Comparison of ENCODE assay signal across 21 cellular contexts in the genomic region with DNA sequence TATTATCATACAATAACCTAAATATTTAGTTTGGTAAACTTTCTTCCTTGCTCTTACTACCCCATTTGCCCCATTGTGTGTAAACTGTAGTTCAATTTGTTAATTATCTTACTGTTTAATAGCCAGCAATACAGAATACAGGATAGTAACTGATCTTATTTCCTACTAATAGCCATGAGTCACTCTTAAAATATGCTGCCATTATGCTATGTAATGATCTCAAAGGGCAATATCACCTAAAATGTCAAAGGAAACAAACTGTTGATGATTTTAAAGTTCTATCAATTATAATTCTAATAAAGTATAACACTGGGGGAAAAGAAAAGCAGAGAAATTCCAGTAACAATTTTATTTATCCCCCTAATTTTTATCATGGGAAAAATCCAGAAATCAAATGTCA. TPM values are rescaled to one million over a fixed set of nuclear protein-coding genes. Genes with fewer than 3 reads are reported as not detected.
A peak's percentile ranks its signal among the peaks of the same experiment; 100 is the strongest.
DNase-seq lines count a peak whose midpoint lies in the region; ATAC-seq, FAIRE-seq and TF ChIP-seq lines count a peak whose summit lies in the region.
"Had no signal": no experiment of that assay in that cellular context is flagged by ENCODE, and none has a peak within 500 bp of the region (broad histone marks: within the 10 kb centered on the region; RNA-seq: fewer than 3 reads in every experiment).

No MANE protein-coding gene starts in this region.

- no peak overlapping the region for H3K27ac Mint-ChIP-seq in progenitor cell of endocrine pancreas
- no peak overlapping the region for H3K27ac Mint-ChIP-seq in T-cell
- H3K27ac Mint-ChIP-seq: activated naive CD8-positive, alpha-beta T cell treated with anti-CD3 and anti-CD28 coated beads, Interleukin-2, amount 10 ng/mL, durations not matched to agents 7 days and 5 days; activated T-helper 17 cell treated with anti-CD3 and anti-CD28 coated beads, Interleukin-2, amount 50 U/mL, for 72 hours; dendritic cell treated with granulocyte-macrophage colony-stimulating factor and Interleukin-4, amounts not matched to agents 40 ng/mL and 50 ng/mL, for 4 days; mesothelial cell of epicardium had no signal

- H3K9me3 ChIP-seq in A549 (no peaks in the 10 kb centered on the region), HEK293 (ENCODE audit: control insufficient read depth, insufficient read depth, low read depth, low read length) (no peaks in the 10 kb centered on the region)
- H3K9me3 ChIP-seq: BLaER1 treated with 17β-estradiol and CSF1 and Interleukin-3, amounts not matched to agents 10 nM and 100 nM; prostate gland; spleen; vagina had no signal

- H3K4me1 ChIP-seq in A549 (peaks cover 36% of the 10 kb centered on the region), HEK293 (ENCODE audit: control insufficient read depth, insufficient read depth, low read length) (no peaks in the 10 kb centered on the region; the same call in none of the 2 replicates)
- H3K4me1 ChIP-seq: prostate gland had no signal

- DNase-seq in A549 (ENCODE audit: low read depth in 1 of 2, low spot score in 1 of 2) (no peak), SW480 (ENCODE audit: low spot score) (peak; percentile 33), fibroblast of the aortic adventitia (ENCODE audit: low read depth) (no peak), progenitor cell of endocrine pancreas (ENCODE audit: low spot score, unreplicated experiment) (no peak), HUDEP-2 (lab: John Stamatoyannopoulos, UW; ENCODE audit: unreplicated experiment in 76 of 76) (no peak), NCI-H446 (lab: John Stamatoyannopoulos, UW) (no peak), T-cell (no peak)
- DNase-seq: activated naive CD8-positive, alpha-beta T cell treated with anti-CD3 and anti-CD28 coated beads, Interleukin-2, amount 10 ng/mL, durations not matched to agents 7 days and 5 days; DMS 273 treated with DMSO at 0.1 percent for 48 hours; NCI-H1436 treated with DMSO at 0.1 percent for 48 hours; spleen; substantia nigra had no signal

- POLR2A ChIA-PET in A549 (lab: Yijun Ruan, JAX) (no interaction called here), HEK293 (lab: Yijun Ruan, JAX) (no interaction called here), T-cell (lab: Charles Lee) (no interaction called here)

- H3K9me3 Mint-ChIP-seq in progenitor cell of endocrine pancreas (ENCODE audit: low read depth) (no peaks in the 10 kb centered on the region), T-cell (no peaks in the 10 kb centered on the region)
- H3K9me3 Mint-ChIP-seq: activated naive CD8-positive, alpha-beta T cell treated with anti-CD3 and anti-CD28 coated beads, Interleukin-2, amount 10 ng/mL, durations not matched to agents 7 days and 5 days; activated T-helper 17 cell treated with anti-CD3 and anti-CD28 coated beads, Interleukin-2, amount 50 U/mL, for 72 hours; dendritic cell treated with granulocyte-macrophage colony-stimulating factor and Interleukin-4, amounts not matched to agents 40 ng/mL and 50 ng/mL, for 4 days; mesothelial cell of epicardium had no signal

- H3K27ac ChIP-seq in A549: no peak overlapping the region
- no peak overlapping the region for H3K27ac ChIP-seq in HEK293 (ENCODE audit: extremely low read depth, low read depth, low read length)
- H3K27ac ChIP-seq: BLaER1 treated with 17β-estradiol and CSF1 and Interleukin-3, amounts not matched to agents 10 nM and 100 nM; prostate gland; vagina had no signal

- no peaks in the 10 kb centered on the region for H3K27me3 Mint-ChIP-seq in progenitor cell of endocrine pancreas
- H3K27me3 Mint-ChIP-seq in T-cell: no peaks in the 10 kb centered on the region
- H3K27me3 Mint-ChIP-seq: activated naive CD8-positive, alpha-beta T cell treated with anti-CD3 and anti-CD28 coated beads, Interleukin-2, amount 10 ng/mL, durations not matched to agents 7 days and 5 days; activated T-helper 17 cell treated with anti-CD3 and anti-CD28 coated beads, Interleukin-2, amount 50 U/mL, for 72 hours; dendritic cell treated with granulocyte-macrophage colony-stimulating factor and Interleukin-4, amounts not matched to agents 40 ng/mL and 50 ng/mL, for 4 days had no signal

- TF ChIP-seq EP300 in A549 (IDR thresholded peaks at IDR 0.05): no peak

- CTCF ChIA-PET in A549 (lab: Yijun Ruan, JAX) (interaction anchor here (1.2 to 3.8 kb wide), 2 partner anchors 59 to 81 kb away, joined by 3 to 28 read pairs; no protein-coding TSS in a partner anchor), HEK293 (lab: Yijun Ruan, JAX) (no interaction called here), T-cell (lab: Charles Lee) (no interaction called here)

- H3K4me1 Mint-ChIP-seq in progenitor cell of endocrine pancreas (ENCODE audit: low read depth) (peaks cover 9% of the 10 kb centered on the region), T-cell (peaks cover 28 to 36% (median 33%) of the 10 kb centered on the region in 3 donors)

- ATAC-seq in A549 (no peak), T-cell (replicated peaks in 1 of 4) (no peak)
- ATAC-seq: activated T-helper 17 cell treated with anti-CD3 and anti-CD28 coated beads, Interleukin-2, amount 50 U/mL, for 72 hours had no signal

- peaks cover 0 to 23% of the 10 kb centered on the region in 2 experiments; a peak in 1 of 3 replicates for H3K36me3 ChIP-seq in HEK293 (ENCODE audit: control insufficient read depth in 2 of 2, insufficient read depth in 1 of 2, low read length in 2 of 2)
- H3K36me3 ChIP-seq: prostate gland had no signal

- H3K36me3 Mint-ChIP-seq in progenitor cell of endocrine pancreas (ENCODE audit: insufficient read depth) (peaks cover 7% of the 10 kb centered on the region), T-cell (peaks cover 22% of the 10 kb centered on the region)

- H3K4me2 ChIP-seq in A549: peak overlapping the region; percentile 94

- no peak for FAIRE-seq in A549 (lab: Jason Lieb, UNC)
- FAIRE-seq: GM12891, RCC 7860 had no signal

- no peak for TF ChIP-seq POLR2A in A549 (IDR thresholded peaks at IDR 0.05; ENCODE audit: low read length)

- H3K4me3 ChIP-seq in A549 (no peak overlapping the region), HEK293 (ENCODE audit: low read depth, low read length) (no peak overlapping the region), fibroblast of the aortic adventitia (ENCODE audit: low read depth, low read length) (peak overlapping the region; percentile 2)
- H3K4me3 ChIP-seq: prostate gland, vagina had no signal

- TF ChIP-seq RAD21 in A549 (conservative IDR thresholded peaks at IDR 0.05 in 1 of 2, IDR thresholded peaks at IDR 0.05 in 1 of 2): no peak

- H3K4me3 Mint-ChIP-seq in progenitor cell of endocrine pancreas (ENCODE audit: low read depth) (no peak overlapping the region), T-cell (no peak overlapping the region)
- H3K4me3 Mint-ChIP-seq: activated naive CD8-positive, alpha-beta T cell treated with anti-CD3 and anti-CD28 coated beads, Interleukin-2, amount 10 ng/mL, durations not matched to agents 7 days and 5 days; activated T-helper 17 cell treated with anti-CD3 and anti-CD28 coated beads, Interleukin-2, amount 50 U/mL, for 72 hours; dendritic cell treated with granulocyte-macrophage colony-stimulating factor and Interleukin-4, amounts not matched to agents 40 ng/mL and 50 ng/mL, for 4 days; mesothelial cell of epicardium had no signal

- TF ChIP-seq CTCF in A549 (IDR thresholded peaks at IDR 0.05): no peak
- no peak for TF ChIP-seq CTCF in HEK293 (tag by site-specific recombination; IDR thresholded peaks at IDR 0.05)
- no peak for TF ChIP-seq CTCF in fibroblast of the aortic adventitia (IDR thresholded peaks at IDR 0.05; ENCODE audit: insufficient read depth, low read length)
- TF ChIP-seq CTCF in progenitor cell of endocrine pancreas (IDR thresholded peaks at IDR 0.05; ENCODE audit: unreplicated experiment): no peak

TF ChIP-seq in A549, 52 proteins besides CTCF, POLR2A, EP300 and RAD21 (continues in another document):
- TF ChIP-seq GATA3 (IDR thresholded peaks at IDR 0.05; ENCODE audit: borderline replicate concordance) (no peak), MAFK (IDR thresholded peaks at IDR 0.05; ENCODE audit: partially characterized antibody) (no peak), PHF8 (IDR thresholded peaks at IDR 0.05; ENCODE audit: borderline replicate concordance, low read depth) (no peak)
- TF ChIP-seq, protein P1, sequence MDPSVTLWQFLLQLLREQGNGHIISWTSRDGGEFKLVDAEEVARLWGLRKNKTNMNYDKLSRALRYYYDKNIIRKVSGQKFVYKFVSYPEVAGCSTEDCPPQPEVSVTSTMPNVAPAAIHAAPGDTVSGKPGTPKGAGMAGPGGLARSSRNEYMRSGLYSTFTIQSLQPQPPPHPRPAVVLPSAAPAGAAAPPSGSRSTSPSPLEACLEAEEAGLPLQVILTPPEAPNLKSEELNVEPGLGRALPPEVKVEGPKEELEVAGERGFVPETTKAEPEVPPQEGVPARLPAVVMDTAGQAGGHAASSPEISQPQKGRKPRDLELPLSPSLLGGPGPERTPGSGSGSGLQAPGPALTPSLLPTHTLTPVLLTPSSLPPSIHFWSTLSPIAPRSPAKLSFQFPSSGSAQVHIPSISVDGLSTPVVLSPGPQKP (IDR thresholded peaks at IDR 0.05; ENCODE audit: low read depth, low read length): no peak

TF ChIP-seq in HEK293, 187 proteins besides CTCF, POLR2A, EP300 and RAD21 (continues in another document):
- TF ChIP-seq, protein P2, sequence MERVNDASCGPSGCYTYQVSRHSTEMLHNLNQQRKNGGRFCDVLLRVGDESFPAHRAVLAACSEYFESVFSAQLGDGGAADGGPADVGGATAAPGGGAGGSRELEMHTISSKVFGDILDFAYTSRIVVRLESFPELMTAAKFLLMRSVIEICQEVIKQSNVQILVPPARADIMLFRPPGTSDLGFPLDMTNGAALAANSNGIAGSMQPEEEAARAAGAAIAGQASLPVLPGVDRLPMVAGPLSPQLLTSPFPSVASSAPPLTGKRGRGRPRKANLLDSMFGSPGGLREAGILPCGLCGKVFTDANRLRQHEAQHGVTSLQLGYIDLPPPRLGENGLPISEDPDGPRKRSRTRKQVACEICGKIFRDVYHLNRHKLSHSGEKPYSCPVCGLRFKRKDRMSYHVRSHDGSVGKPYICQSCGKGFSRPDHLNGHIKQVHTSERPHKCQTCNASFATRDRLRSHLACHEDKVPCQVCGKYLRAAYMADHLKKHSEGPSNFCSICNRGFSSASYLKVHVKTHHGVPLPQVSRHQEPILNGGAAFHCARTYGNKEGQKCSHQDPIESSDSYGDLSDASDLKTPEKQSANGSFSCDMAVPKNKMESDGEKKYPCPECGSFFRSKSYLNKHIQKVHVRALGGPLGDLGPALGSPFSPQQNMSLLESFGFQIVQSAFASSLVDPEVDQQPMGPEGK (tag by site-specific recombination; IDR thresholded peaks at IDR 0.05): no peak

RNA-seq across cellular contexts. Expression of a gene that starts 4.3 kb away (rescaled TPM):
- 18.4 and 20.6 TPM in 2 replicates for polyA plus RNA-seq in A549 (2011; rRNA removed)
- 4.1 and 4.9 TPM in 2 replicates for polyA plus RNA-seq in A549 (2012; cell fraction: cytosol; rRNA removed)
- 6.0 and 7.5 TPM in 2 replicates for polyA plus RNA-seq in A549 (2012; cell fraction: nucleus; rRNA removed)
- 24.3 to 27.0 TPM (median 26.6 TPM) in 3 replicates for polyA plus RNA-seq in A549 (2017; fragmentation: RNase III; extraction: RNeasy Plus Mini Kit Qiagen cat#74134 plus additional on column Dnase treatment)
- polyA minus RNA-seq in A549 (2011; rRNA and poly(A)+ RNA removed): 11.9 and 13.1 TPM in 2 replicates
- total RNA-seq in fibroblast of the aortic adventitia (ENCODE audit: low replicate concordance): 37.2 and 47.4 TPM in 2 replicates
- 8.7 and 9.3 TPM in 2 replicates for total RNA-seq in progenitor cell of endocrine pancreas
- total RNA-seq in T-cell: 10 to 100 TPM in 2 of 5 donors, 1 to 10 TPM in 3; 4.7 to 11.8 (median 9.4) TPM
